In the genomic region with DNA sequence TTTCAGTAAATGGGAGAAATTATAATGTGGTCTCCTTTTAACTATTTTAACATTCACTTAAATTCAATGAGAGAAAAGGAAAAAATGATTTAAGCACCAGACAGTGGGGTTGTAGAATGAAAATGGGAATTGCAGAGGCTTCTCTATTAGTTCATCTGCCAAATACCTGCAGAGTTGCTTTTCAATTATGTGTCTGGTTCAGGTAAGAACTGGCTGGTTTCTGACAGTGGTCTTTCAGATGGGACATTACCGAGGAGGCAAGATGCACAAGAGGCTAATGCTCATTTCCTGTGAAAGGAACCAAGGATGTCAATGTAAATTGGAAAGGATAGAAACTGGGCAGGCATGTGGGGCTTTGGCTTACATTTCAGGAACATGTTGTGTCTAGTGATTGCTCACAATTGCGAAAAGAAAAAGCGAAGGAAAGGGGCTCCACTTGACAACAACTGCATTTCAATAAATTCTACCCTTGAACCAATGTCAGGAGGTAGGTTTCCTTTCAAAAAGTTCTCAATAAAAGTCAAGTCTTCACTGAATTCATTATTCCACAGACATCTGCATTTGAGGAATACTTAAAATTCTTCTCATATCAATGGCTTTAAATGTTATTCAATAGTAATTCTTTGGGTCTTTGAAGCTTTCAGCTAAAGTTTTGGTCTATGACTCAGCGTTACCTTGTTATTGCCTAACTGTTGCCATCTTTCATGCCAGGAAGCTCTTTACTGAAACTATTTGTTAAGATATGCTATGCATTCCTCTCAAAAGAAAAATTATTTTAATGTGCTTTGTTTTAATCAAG, we compare ENCODE assay signal across 10 cellular contexts.
DNase-seq lines count a peak whose midpoint lies in the region; ATAC-seq, FAIRE-seq and TF ChIP-seq lines count a peak whose summit lies in the region.
"Had no signal": no experiment of that assay in that cellular context is flagged by ENCODE, and none has a peak within 500 bp of the region (broad histone marks: within the 10 kb centered on the region; RNA-seq: fewer than 3 reads in every experiment).

No MANE protein-coding gene starts in this region.

- TF ChIP-seq EP300 in tibial nerve (IDR thresholded peaks at IDR 0.05) = no peak

- 63% methylated on average over 4 of the region's 4 CpGs for WGBS in prostate gland
- WGBS in tibial nerve, 2 donors = 81% methylated on average over 4 of the region's 4 CpGs

- no peak for ATAC-seq in stimulated activated naive CD8-positive, alpha-beta T cell treated with anti-CD3 and anti-CD28 coated beads, Interleukin-15, amount 100 ng/mL, for 72 hours
- ATAC-seq in stimulated activated naive CD8-positive, alpha-beta T cell treated with anti-CD3 and anti-CD28 coated beads, Interleukin-15, Interleukin-2, amounts not matched to agents 100 U/mL and 50 U/mL, for 24 hours = no peak
- ATAC-seq in Right ventricle myocardium inferior (no peak), HG02623 (IDR thresholded peaks at IDR 0.05; ENCODE audit: unreplicated experiment) (no peak)

- H3K27me3 ChIP-seq in prostate gland (replicated peaks; ENCODE audit: insufficient read depth) (no peaks in the 10 kb centered on the region), tibial nerve (no peaks in the 10 kb centered on the region)

- H3K9me3 ChIP-seq in prostate gland (no peaks in the 10 kb centered on the region), tibial nerve (peaks cover 0 to 4% (median 0%) of the 10 kb centered on the region in 4 donors)

- no peak overlapping the region for H3K4me3 ChIP-seq in fibroblast of the aortic adventitia (ENCODE audit: low read depth, low read length)
- no peak overlapping the region for H3K4me3 ChIP-seq in prostate gland
- no peak overlapping the region for H3K4me3 ChIP-seq in tibial nerve

- intact Hi-C loops in Right ventricle myocardium inferior (cut with DNase I) = no loop called here
- intact Hi-C loops in prostate gland (cut with DNase I) = no loop called here

- H3K27ac ChIP-seq in prostate gland = no peak overlapping the region
- H3K27ac ChIP-seq in tibial nerve = peak overlapping the region in 1 of 4 donors; percentile 17

- H3K4me1 ChIP-seq in prostate gland (replicated peaks) (no peaks in the 10 kb centered on the region), tibial nerve (peaks cover 0 to 26% (median 3%) of the 10 kb centered on the region in 4 donors)

- peak; percentile 85 for FAIRE-seq in RCC 7860 (lab: Jason Lieb, UNC)
- FAIRE-seq: small intestine had no signal

- H3K36me3 ChIP-seq in prostate gland (no peaks in the 10 kb centered on the region), tibial nerve (no peaks in the 10 kb centered on the region)

- DNase-seq in stimulated activated naive CD8-positive, alpha-beta T cell treated with anti-CD3 and anti-CD28 coated beads, Interleukin-15, amount 100 ng/mL, for 72 hours = no peak
- no peak for DNase-seq in stimulated activated naive CD8-positive, alpha-beta T cell treated with anti-CD3 and anti-CD28 coated beads, Interleukin-15, Interleukin-2, amounts not matched to agents 100 U/mL and 50 U/mL, for 24 hours
- peak; percentile 57 for DNase-seq in RCC 7860 (ENCODE audit: low spot score)
- peak; percentile 94 for DNase-seq in fibroblast of the aortic adventitia (ENCODE audit: low read depth)
- no peak for DNase-seq in Right ventricle myocardium inferior (ENCODE audit: missing footprints)
- no peak for DNase-seq in prostate gland (ENCODE audit: low spot score)
- DNase-seq in tibial nerve (ENCODE audit: low spot score in 2 of 2) = no peak
- DNase-seq: small intestine had no signal

- peaks cover 3% of the 10 kb centered on the region for H3K27me3 Mint-ChIP-seq in stimulated activated naive CD8-positive, alpha-beta T cell treated with anti-CD3 and anti-CD28 coated beads, Interleukin-15, amount 100 ng/mL, for 72 hours
- H3K27me3 Mint-ChIP-seq: activated naive CD4-positive, alpha-beta T cell treated with anti-CD3 and anti-CD28 coated beads, Interleukin-2, amount 50 U/mL, for 24 hours had no signal

- no peak for TF ChIP-seq CTCF in fibroblast of the aortic adventitia (IDR thresholded peaks at IDR 0.05; ENCODE audit: insufficient read depth, low read length)
- TF ChIP-seq CTCF in prostate gland (IDR thresholded peaks at IDR 0.05) = no peak
- TF ChIP-seq CTCF in tibial nerve (IDR thresholded peaks at IDR 0.05) = no peak

- H3K27ac Mint-ChIP-seq in stimulated activated naive CD8-positive, alpha-beta T cell treated with anti-CD3 and anti-CD28 coated beads, Interleukin-15, amount 100 ng/mL, for 72 hours = peak overlapping the region; percentile 98 to 99
- H3K27ac Mint-ChIP-seq: activated naive CD4-positive, alpha-beta T cell treated with anti-CD3 and anti-CD28 coated beads, Interleukin-2, amount 50 U/mL, for 24 hours had no signal

- H3K9me3 Mint-ChIP-seq in stimulated activated naive CD8-positive, alpha-beta T cell treated with anti-CD3 and anti-CD28 coated beads, Interleukin-15, amount 100 ng/mL, for 72 hours = peaks cover 0 to 8% of the 10 kb centered on the region in 2 donors
- H3K9me3 Mint-ChIP-seq: activated naive CD4-positive, alpha-beta T cell treated with anti-CD3 and anti-CD28 coated beads, Interleukin-2, amount 50 U/mL, for 24 hours had no signal

- no peak for TF ChIP-seq POLR2A in prostate gland (IDR thresholded peaks at IDR 0.05)
- no peak for TF ChIP-seq POLR2A in tibial nerve (IDR thresholded peaks at IDR 0.05)

- H3K4me3 Mint-ChIP-seq in stimulated activated naive CD8-positive, alpha-beta T cell treated with anti-CD3 and anti-CD28 coated beads, Interleukin-15, amount 100 ng/mL, for 72 hours = peak overlapping the region; percentile 40 to 41
- H3K4me3 Mint-ChIP-seq: activated naive CD4-positive, alpha-beta T cell treated with anti-CD3 and anti-CD28 coated beads, Interleukin-2, amount 50 U/mL, for 24 hours had no signal

- peaks cover 20% of the 10 kb centered on the region for H3K4me1 Mint-ChIP-seq in stimulated activated naive CD8-positive, alpha-beta T cell treated with anti-CD3 and anti-CD28 coated beads, Interleukin-15, amount 100 ng/mL, for 72 hours

Comparison
In these comparisons a context has a peak if more than half of its experiments do, and no peak if none do; other contexts are left out.
1. DNase-seq: peak in RCC 7860 (single experiment) and fibroblast of the aortic adventitia (single experiment); none in stimulated activated naive CD8-positive, alpha-beta T cell treated with anti-CD3 and anti-CD28 coated beads, Interleukin-15, amount 100 ng/mL, for 72 hours (0 of 2), stimulated activated naive CD8-positive, alpha-beta T cell treated with anti-CD3 and anti-CD28 coated beads, Interleukin-15, Interleukin-2, amounts not matched to agents 100 U/mL and 50 U/mL, for 24 hours (single experiment), Right ventricle myocardium inferior (single experiment), prostate gland (single experiment) and tibial nerve (0 of 2).